In the genomic region with DNA sequence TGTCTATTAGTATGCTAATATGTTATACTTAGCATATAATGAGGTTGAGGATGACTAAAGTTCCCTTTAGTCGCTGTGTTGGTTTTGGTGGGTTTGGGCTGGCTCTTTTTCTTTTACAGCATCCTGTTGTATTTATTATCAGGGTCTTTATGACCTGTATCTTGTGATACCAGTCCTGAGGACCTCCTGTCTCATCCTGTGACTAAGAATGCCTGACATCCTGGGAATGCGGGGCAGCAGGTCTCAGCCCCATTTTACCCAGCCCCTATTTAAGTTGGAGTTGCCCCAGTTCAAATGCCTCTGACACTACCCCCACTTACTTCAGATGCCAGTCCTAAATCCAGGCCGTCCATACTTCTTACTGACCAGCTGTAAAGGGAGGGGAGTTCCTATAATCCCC, we compare ENCODE assay signal across 2 cellular contexts.
TF ChIP-seq lines count a peak whose summit lies in the region.

No MANE protein-coding gene starts in this region.

TF ChIP-seq in Ishikawa, 13 proteins besides CTCF, POLR2A, EP300 and RAD21:
- TF ChIP-seq TEAD4 (IDR thresholded peaks at IDR 0.05), result peak; percentile 43; the same call in 1 of the 2 replicates
- TF ChIP-seq USF1 (IDR thresholded peaks at IDR 0.05), result no peak

TF ChIP-seq in H1, 55 proteins besides CTCF, POLR2A, EP300 and RAD21:
- TF ChIP-seq ASH2L (IDR thresholded peaks at IDR 0.05; ENCODE audit: low read length), result no peak
- no peak for TF ChIP-seq PHF8 (conservative IDR thresholded peaks at IDR 0.05; ENCODE audit: low read depth, low read length)
- TF ChIP-seq RBBP5 (IDR thresholded peaks at IDR 0.05; ENCODE audit: borderline replicate concordance, low read depth, low read length), result peak; percentile 56; the same call in 1 of the 2 replicates
- peak; percentile 78 for TF ChIP-seq SP1 (IDR thresholded peaks at IDR 0.05; ENCODE audit: low read depth, low read length)
- no peak for TF ChIP-seq CBX5 (IDR thresholded peaks at IDR 0.05; ENCODE audit: low read depth, low read length)
- TF ChIP-seq TEAD4 (IDR thresholded peaks at IDR 0.05; ENCODE audit: low read depth, low read length), result peak; percentile 92
- no peak for TF ChIP-seq CREB1 (IDR thresholded peaks at IDR 0.05)
